2 cellular contexts compared by ENCODE assay signal in genomic region chr2:137846993-137847392, GRCh38.
A peak's percentile ranks its signal among the peaks of the same experiment; 100 is the strongest.
TF ChIP-seq lines count a peak whose summit lies in the region.

No MANE protein-coding gene starts in this region.

TF ChIP-seq in K562, 482 proteins besides CTCF, POLR2A, EP300 and RAD21 (continued from another document):
- no peak for TF ChIP-seq SAFB (IDR thresholded peaks at IDR 0.05; ENCODE audit: borderline replicate concordance, low read depth, low read length)
- TF ChIP-seq IRF2 (CRISPR knock-in tag; IDR thresholded peaks at IDR 0.05), result no peak
- no peak for TF ChIP-seq TRIM25 (IDR thresholded peaks at IDR 0.05; ENCODE audit: borderline replicate concordance)
- 0 out of 2 replicates have a peak, but pooled peaks have one; percentile 20 for TF ChIP-seq ZNF316 (IDR thresholded peaks at IDR 0.05)
- TF ChIP-seq NFIC (IDR thresholded peaks at IDR 0.05), result no peak

TF ChIP-seq in WTC11, 78 proteins besides CTCF, POLR2A, EP300 and RAD21:
- TF ChIP-seq ERG (CRISPR knock-in tag; IDR thresholded peaks at IDR 0.05) (no peak), FOXK1 (CRISPR knock-in tag; IDR thresholded peaks at IDR 0.05) (no peak), GTF2I (CRISPR knock-in tag; conservative IDR thresholded peaks at IDR 0.05) (no peak)
